Comparison of ENCODE assay signal across 13 cellular contexts in the genomic region with DNA sequence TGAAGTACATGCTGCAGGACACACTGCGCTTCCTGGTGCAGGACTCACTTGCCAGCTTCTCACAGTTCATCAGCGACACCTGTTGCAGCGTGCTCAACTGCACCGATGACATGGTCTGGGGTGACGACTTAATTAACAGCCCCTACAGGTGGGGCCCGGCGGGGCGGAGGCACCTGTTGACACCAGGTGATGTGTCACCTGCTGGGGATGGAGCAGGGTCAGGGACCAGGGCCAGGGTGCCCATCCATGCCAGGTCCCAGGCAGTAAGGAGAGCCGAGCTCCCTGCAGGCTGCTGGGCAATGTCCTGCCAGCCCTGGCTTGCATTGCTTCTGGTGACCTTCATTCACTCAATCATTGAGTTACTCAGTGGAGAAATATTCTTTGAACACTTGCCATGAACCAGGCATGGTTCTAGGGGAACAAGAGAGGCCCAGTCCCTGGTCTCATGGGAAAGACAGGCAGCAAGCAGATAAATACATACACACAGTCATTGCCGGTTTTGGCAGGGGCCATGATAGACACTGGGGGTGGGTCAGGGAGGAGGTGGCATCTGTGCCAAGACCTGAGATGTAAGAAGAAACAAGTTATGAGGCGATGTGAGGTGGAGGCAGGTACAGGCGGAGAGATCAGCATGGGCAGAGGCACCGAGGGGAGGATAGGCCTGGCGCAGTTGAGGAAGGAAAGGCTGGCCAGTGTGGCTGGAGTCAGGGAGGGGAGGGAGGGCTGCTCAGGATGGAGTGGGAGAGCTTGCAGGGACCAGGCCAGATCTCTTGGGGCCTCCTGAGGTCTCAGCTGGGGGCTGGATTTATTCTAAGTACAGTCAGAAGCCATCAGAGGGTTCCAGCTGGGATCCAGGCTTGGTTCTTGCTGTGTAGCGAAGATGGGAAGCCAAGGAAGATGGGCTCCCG. TPM values are rescaled to one million over a fixed set of nuclear protein-coding genes. Genes with fewer than 3 reads are reported as not detected.
A peak's percentile ranks its signal among the peaks of the same experiment; 100 is the strongest.
DNase-seq lines count a peak whose midpoint lies in the region; ATAC-seq and TF ChIP-seq lines count a peak whose summit lies in the region.
"Had no signal": no experiment of that assay in that cellular context is flagged by ENCODE, and none has a peak within 500 bp of the region (broad histone marks: within the 10 kb centered on the region; RNA-seq: fewer than 3 reads in every experiment).

No MANE protein-coding gene starts in this region.

- intact Hi-C loops in mammary epithelial cell (cut with micrococcal nuclease) = no loop called here
- intact Hi-C loops in MCF 10A (cut with micrococcal nuclease) = no loop called here
- intact Hi-C loops in heart right ventricle (cut with DNase I) = loop anchor here in 2 of 10 donors (1.0 to 10.0 kb wide), 2 partner anchors 15 to 52 kb away; no protein-coding TSS in a partner anchor
- intact Hi-C loops in tibial artery (cut with DNase I; ENCODE audit: low total_unique reads) = no loop called here

- H2AFZ ChIP-seq in mammary epithelial cell (ENCODE audit: low read depth, low read length) = no peak overlapping the region

- peak; percentile 53 to 88 (median 80) for ATAC-seq in heart right ventricle
- ATAC-seq in GM21526 (IDR thresholded peaks at IDR 0.05; ENCODE audit: low FRiP score, unreplicated experiment) = no peak
- ATAC-seq: K562 had no signal

- no peak overlapping the region for H3K4me3 Mint-ChIP-seq in MCF 10A (ENCODE audit: unreplicated experiment)

- no peaks in the 10 kb centered on the region for H3K27me3 ChIP-seq in mammary epithelial cell (ENCODE audit: insufficient read depth, low read length)
- no peaks in the 10 kb centered on the region for H3K27me3 ChIP-seq in brain microvascular endothelial cell (replicated peaks)
- H3K27me3 ChIP-seq in heart right ventricle = no peaks in the 10 kb centered on the region
- H3K27me3 ChIP-seq in tibial artery = no peaks in the 10 kb centered on the region
- H3K27me3 ChIP-seq: upper lobe of left lung had no signal

- CTCF ChIA-PET in mammary epithelial cell (lab: Charles Lee; ENCODE audit: low non-redundant PET) (no interaction called here), MCF 10A (lab: Yijun Ruan, JAX) (interaction anchor here (1.8 kb wide), 1 partner anchor 8 kb away, joined by 7 read pairs; no protein-coding TSS in a partner anchor)

- POLR2A ChIA-PET in MCF 10A (lab: Yijun Ruan, JAX) = no interaction called here

- H3K4me1 Mint-ChIP-seq in MCF 10A (ENCODE audit: insufficient read depth, unreplicated experiment) = no peaks in the 10 kb centered on the region

- H3K9ac ChIP-seq in mammary epithelial cell (ENCODE audit: insufficient read depth, low read length) = no peak overlapping the region

- H3K36me3 ChIP-seq in mammary epithelial cell (ENCODE audit: insufficient read depth, low read length) (no peaks in the 10 kb centered on the region), brain microvascular endothelial cell (replicated peaks) (no peaks in the 10 kb centered on the region), heart right ventricle (peaks cover 0 to 71% (median 5%) of the 10 kb centered on the region in 9 donors), tibial artery (peaks cover 0 to 32% (median 12%) of the 10 kb centered on the region in 3 donors)

- no TSS peak for BruUV-seq in mammary epithelial cell (replicated peaks; lab: Mats Ljungman, UMichigan)
- BruUV-seq in MCF 10A (replicated peaks; lab: Mats Ljungman, UMichigan) = no TSS peak

- H3K4me2 ChIP-seq in mammary epithelial cell (ENCODE audit: insufficient read depth, low read depth, low read length) = no peak overlapping the region

- H3K27ac Mint-ChIP-seq in MCF 10A (ENCODE audit: low read depth, unreplicated experiment) = no peak overlapping the region

- no peak overlapping the region for H3K4me3 ChIP-seq in mammary epithelial cell (replicated peaks in 1 of 3; ENCODE audit: insufficient read depth in 1 of 3, low read depth in 2 of 3, low read length in 3 of 3)
- no peak overlapping the region for H3K4me3 ChIP-seq in brain microvascular endothelial cell (ENCODE audit: low read depth, low read length)
- H3K4me3 ChIP-seq in heart right ventricle = no peak overlapping the region
- H3K4me3 ChIP-seq in tibial artery = no peak overlapping the region
- H3K4me3 ChIP-seq: K562, upper lobe of left lung had no signal

- in situ Hi-C loops in mammary epithelial cell (cut with MboI; ENCODE audit: low sequenced_read_pairs in 2 of 2) (no loop called here), brain microvascular endothelial cell (cut with HindIII; ENCODE audit: low pct_ligation_motif_present, low sequenced_read_pairs) (no loop called here)

- H3K4me1 ChIP-seq in mammary epithelial cell (ENCODE audit: insufficient read depth, low read length) = peaks cover 5% of the 10 kb centered on the region
- peaks cover 0 to 25% (median 7%) of the 10 kb centered on the region in 9 donors for H3K4me1 ChIP-seq in heart right ventricle
- H3K4me1 ChIP-seq in tibial artery = peaks cover 10 to 29% (median 24%) of the 10 kb centered on the region in 4 donors
- H3K4me1 ChIP-seq: upper lobe of left lung had no signal

- DNase-seq in mammary epithelial cell (peak; percentile 6), MCF 10A (ENCODE audit: unreplicated experiment) (no peak), brain microvascular endothelial cell (peak; percentile 16), heart right ventricle (peak; percentile 47 to 53), tibial artery (peak in 1 of 2 donors; percentile 77), iPS-NIHi7 (ENCODE audit: extremely low spot score) (no peak)
- no peak for DNase-seq in activated naive CD4-positive, alpha-beta T cell (lab: John Stamatoyannopoulos, UW)
- DNase-seq: effector memory CD4-positive, alpha-beta T cell; NCI-H187; NCI-H774 had no signal

- TF ChIP-seq CTCF in mammary epithelial cell (conservative IDR thresholded peaks at IDR 0.05 in 1 of 2, IDR thresholded peaks at IDR 0.05 in 1 of 2; ENCODE audit: extremely low read depth in 1 of 2, insufficient read depth in 1 of 2, low read depth in 1 of 2, low read length in 2 of 2) = no peak
- TF ChIP-seq CTCF in MCF 10A (IDR thresholded peaks at IDR 0.05; ENCODE audit: unreplicated experiment) = no peak
- TF ChIP-seq CTCF in brain microvascular endothelial cell (IDR thresholded peaks at IDR 0.05; ENCODE audit: low read depth, low read length, missing control alignments) = no peak
- TF ChIP-seq CTCF in heart right ventricle (IDR thresholded peaks at IDR 0.05) = no peak
- no peak for TF ChIP-seq CTCF in tibial artery (IDR thresholded peaks at IDR 0.05)

- H3K36me3 Mint-ChIP-seq in MCF 10A (ENCODE audit: insufficient read depth, unreplicated experiment) = peaks cover 7% of the 10 kb centered on the region

- dilution Hi-C loops in mammary epithelial cell (cut with HindIII; ENCODE audit: low sequenced_read_pairs) = loop anchor here (5.0 kb wide), 1 partner anchor 100 kb away; the partner anchor contains the start of gene PPM1M

- H3K27ac ChIP-seq in mammary epithelial cell (ENCODE audit: insufficient read depth, low read depth, low read length) = no peak overlapping the region
- H3K27ac ChIP-seq in brain microvascular endothelial cell = no peak overlapping the region
- H3K27ac ChIP-seq in heart right ventricle = peak overlapping the region in 6 of 10 donors; percentile 27 to 69 (median 51)
- H3K27ac ChIP-seq in tibial artery = peak overlapping the region; percentile 18 to 66
- H3K27ac ChIP-seq: upper lobe of left lung had no signal

- H4K20me1 ChIP-seq in mammary epithelial cell (ENCODE audit: insufficient read depth, low read length) = no peaks in the 10 kb centered on the region

- no peaks in the 10 kb centered on the region for H3K79me2 ChIP-seq in mammary epithelial cell (ENCODE audit: insufficient read depth, low read length)

- H3K9me3 ChIP-seq in mammary epithelial cell (replicated peaks; ENCODE audit: insufficient read depth, low read length) = no peaks in the 10 kb centered on the region
- H3K9me3 ChIP-seq in heart right ventricle = no peaks in the 10 kb centered on the region
- no peaks in the 10 kb centered on the region for H3K9me3 ChIP-seq in tibial artery
- H3K9me3 ChIP-seq: upper lobe of left lung had no signal

- H3K9me3 Mint-ChIP-seq in MCF 10A (ENCODE audit: unreplicated experiment) = no peaks in the 10 kb centered on the region

- H3K27me3 Mint-ChIP-seq in MCF 10A (ENCODE audit: insufficient read depth, unreplicated experiment) = peaks cover 7% of the 10 kb centered on the region

- WGBS in mammary epithelial cell (ENCODE audit: low coverage, missing lambda C conversion rate) = 59% methylated on average over 15 of the region's 16 CpGs
- WGBS in heart right ventricle, 2 donors = 80 to 87% methylated on average over 16 of the region's 16 CpGs

RNA-seq across cellular contexts. Expression of gene DNAH1, which starts 30.8 kb away (rescaled TPM):
- total RNA-seq in mammary epithelial cell (1 to 10 TPM; 1.5 to 4.0 TPM), MCF 10A (2022) (3.0 and 7.6 TPM in 2 replicates), heart right ventricle (1 to 10 TPM; 1.5 to 5.9 (median 2.8) TPM)
- polyA plus RNA-seq in mammary epithelial cell (0.44 TPM), heart right ventricle (1 to 10 TPM in 1 of 2 donors, under 1 TPM in 1; 0.99 to 6.4 TPM)
- polyA minus RNA-seq in mammary epithelial cell = 2.5 TPM

RNA-seq across cellular contexts. Expression of gene GLYCTK, which starts 59.2 kb away (rescaled TPM):
- 10 to 100 TPM in 1 of 2 donors, 1 to 10 TPM in 1; 6.7 to 11.0 TPM for total RNA-seq in mammary epithelial cell
- 10.3 TPM for polyA plus RNA-seq in mammary epithelial cell
- 6.6 TPM for polyA minus RNA-seq in mammary epithelial cell
- total RNA-seq in MCF 10A (2022) = 17.6 and 20.5 TPM in 2 replicates
- 1 to 10 TPM; 4.3 to 9.2 (median 4.9) TPM for total RNA-seq in heart right ventricle
- polyA plus RNA-seq in heart right ventricle = 1 to 10 TPM; 6.7 to 8.4 TPM

Comparison
In these comparisons a context has a peak if more than half of its experiments do, and no peak if none do; other contexts are left out.
1. DNase-seq: peak in mammary epithelial cell (single experiment), brain microvascular endothelial cell (single experiment) and heart right ventricle (2 of 2); none in MCF 10A (single experiment), iPS-NIHi7 (single experiment) and activated naive CD4-positive, alpha-beta T cell (0 of 4).
2. H3K27ac ChIP-seq: peak in heart right ventricle (6 of 10) and tibial artery (2 of 2); none in mammary epithelial cell (single experiment) and brain microvascular endothelial cell (single experiment).